Comparison of ENCODE assay signal across 8 cellular contexts in genomic region chr6:33314515-33314942, GRCh38. TPM values are rescaled to one million over a fixed set of nuclear protein-coding genes. Genes with fewer than 3 reads are reported as not detected.
DNase-seq lines count a peak whose midpoint lies in the region; ATAC-seq and TF ChIP-seq lines count a peak whose summit lies in the region.

No MANE protein-coding gene starts in this region.

- H3K9me3 ChIP-seq in CD4-positive, alpha-beta T cell (ENCODE audit: control insufficient read depth, low read length), result no peaks in the 10 kb centered on the region
- H3K9me3 ChIP-seq in osteoblast (ENCODE audit: low read depth, low read length), result no peaks in the 10 kb centered on the region
- H3K9me3 ChIP-seq in upper lobe of left lung, result no peaks in the 10 kb centered on the region

- H3K36me3 Mint-ChIP-seq in CD4-positive, alpha-beta T cell (ENCODE audit: low read depth), result peaks cover 68% of the 10 kb centered on the region
- peaks cover 19% of the 10 kb centered on the region for H3K36me3 Mint-ChIP-seq in activated naive CD4-positive, alpha-beta T cell treated with anti-CD3 and anti-CD28 coated beads, Interleukin-2, amount 50 U/mL, for 24 hours

- H2AFZ ChIP-seq in osteoblast (ENCODE audit: low read length), result peak overlapping the region; percentile 23

- H3K4me2 ChIP-seq in osteoblast (ENCODE audit: insufficient read depth, low read length), result peak overlapping the region; percentile 87

- peak in 8 of 10 experiments; percentile 46 to 79 (median 60) for DNase-seq in CD4-positive, alpha-beta T cell
- peak; percentile 56 for DNase-seq in HS-5 (ENCODE audit: low read depth)
- peak; percentile 57 for DNase-seq in RWPE1 (ENCODE audit: low spot score)
- DNase-seq in glomerular visceral epithelial cell (ENCODE audit: extremely low spot score), result peak; percentile 80
- DNase-seq in osteoblast (ENCODE audit: insufficient read length, low spot score, missing footprints), result no peak
- peak in 1 of 2 donors; percentile 87 for DNase-seq in upper lobe of left lung
- DNase-seq in GM19240 (ENCODE audit: insufficient read length, low spot score), result no peak

- H3K4me3 ChIP-seq in osteoblast (ENCODE audit: insufficient read depth, low read length) (peak overlapping the region; percentile 99), upper lobe of left lung (peak overlapping the region in 3 of 4 donors; percentile 71 to 84 (median 78))

- no peak for TF ChIP-seq CTCF in CD4-positive, alpha-beta T cell (IDR thresholded peaks at IDR 0.05)
- TF ChIP-seq CTCF in RWPE1 (conservative IDR thresholded peaks at IDR 0.05; ENCODE audit: low read depth), result no peak
- no peak for TF ChIP-seq CTCF in osteoblast (IDR thresholded peaks at IDR 0.05; ENCODE audit: extremely low read depth, low read depth, low read length)
- no peak for TF ChIP-seq CTCF in upper lobe of left lung (IDR thresholded peaks at IDR 0.05)

- CTCF ChIA-PET in CD4-positive, alpha-beta T cell (lab: Charles Lee), result no interaction called here
- CTCF ChIA-PET in RWPE1 (lab: Yijun Ruan, JAX), result interaction anchor here (0.6 to 0.7 kb wide), 2 partner anchors 112 to 457 kb away, joined by 3 read pairs; no protein-coding TSS in a partner anchor

- POLR2A ChIA-PET in CD4-positive, alpha-beta T cell (lab: Charles Lee), result interaction anchor here (2.2 kb wide), 1 partner anchor 30 kb away, joined by 11 read pairs; no protein-coding TSS in a partner anchor
- POLR2A ChIA-PET in RWPE1 (lab: Yijun Ruan, JAX; ENCODE audit: low non-redundant PET), result no interaction called here

- no peaks in the 10 kb centered on the region for H3K9me3 Mint-ChIP-seq in CD4-positive, alpha-beta T cell
- H3K9me3 Mint-ChIP-seq in activated naive CD4-positive, alpha-beta T cell treated with anti-CD3 and anti-CD28 coated beads, Interleukin-2, amount 50 U/mL, for 24 hours, result no peaks in the 10 kb centered on the region

- peak; percentile 43 for ATAC-seq in CD4-positive, alpha-beta T cell (ENCODE audit: poor library complexity)
- peak; percentile 60 to 71 for ATAC-seq in upper lobe of left lung (ENCODE audit: low FRiP score in 2 of 2)

- H4K20me1 ChIP-seq in osteoblast (ENCODE audit: insufficient read depth, low read length), result peaks cover 27% of the 10 kb centered on the region

- H3K27me3 ChIP-seq in CD4-positive, alpha-beta T cell (ENCODE audit: control insufficient read depth, insufficient read depth, low read length), result no peaks in the 10 kb centered on the region
- H3K27me3 ChIP-seq in osteoblast (ENCODE audit: insufficient read depth, low read length), result no peaks in the 10 kb centered on the region
- H3K27me3 ChIP-seq in upper lobe of left lung, result no peaks in the 10 kb centered on the region

- peaks cover 77% of the 10 kb centered on the region for H3K4me1 Mint-ChIP-seq in CD4-positive, alpha-beta T cell (ENCODE audit: low read depth)
- H3K4me1 Mint-ChIP-seq in activated naive CD4-positive, alpha-beta T cell treated with anti-CD3 and anti-CD28 coated beads, Interleukin-2, amount 50 U/mL, for 24 hours, result peaks cover 60% of the 10 kb centered on the region

- peak overlapping the region; percentile 98 for H3K27ac ChIP-seq in CD4-positive, alpha-beta T cell (ENCODE audit: low read depth, low read length)
- H3K27ac ChIP-seq in RWPE1 (peak overlapping the region; percentile 95), osteoblast (ENCODE audit: low read depth, low read length) (peak overlapping the region; percentile 95), upper lobe of left lung (peak overlapping the region; percentile 94 to 99 (median 98))

- no peaks in the 10 kb centered on the region for H3K27me3 Mint-ChIP-seq in CD4-positive, alpha-beta T cell
- no peaks in the 10 kb centered on the region for H3K27me3 Mint-ChIP-seq in activated naive CD4-positive, alpha-beta T cell treated with anti-CD3 and anti-CD28 coated beads, Interleukin-2, amount 50 U/mL, for 24 hours

- 0 to 2% methylated on average over 10 of the region's 10 CpGs for WGBS in upper lobe of left lung, 2 donors

- no peak for TF ChIP-seq POLR2A in upper lobe of left lung (IDR thresholded peaks at IDR 0.05)

- H3K4me1 ChIP-seq in osteoblast (ENCODE audit: insufficient read depth, low read length) (peaks cover 38% of the 10 kb centered on the region), upper lobe of left lung (peaks cover 45 to 66% (median 56%) of the 10 kb centered on the region in 4 donors)

- peak overlapping the region; percentile 97 for H3K4me3 Mint-ChIP-seq in CD4-positive, alpha-beta T cell
- H3K4me3 Mint-ChIP-seq in activated naive CD4-positive, alpha-beta T cell treated with anti-CD3 and anti-CD28 coated beads, Interleukin-2, amount 50 U/mL, for 24 hours, result peak overlapping the region; percentile 97

- intact Hi-C loops in CD4-positive, alpha-beta T cell (cut with DNase I, micrococcal nuclease), result loop anchor here (1.0 to 5.0 kb wide), 5 partner anchors 31 to 103 kb away; partner anchors contain the start of genes B3GALT4 (in 1 of the 2), CUTA (in 1 of the 2), RPS18 (in 1 of the 2) and VPS52 (in 1 of the 2)

- TF ChIP-seq EP300 in upper lobe of left lung (IDR thresholded peaks at IDR 0.05), result peak in 1 of 4 donors; percentile 30

- H3K36me3 ChIP-seq in osteoblast (ENCODE audit: insufficient read depth, low read length) (peaks cover 19% of the 10 kb centered on the region), upper lobe of left lung (peaks cover 0 to 35% (median 25%) of the 10 kb centered on the region in 4 donors)

- H3K27ac Mint-ChIP-seq in CD4-positive, alpha-beta T cell, result peak overlapping the region; percentile 94
- peak overlapping the region; percentile 96 for H3K27ac Mint-ChIP-seq in activated naive CD4-positive, alpha-beta T cell treated with anti-CD3 and anti-CD28 coated beads, Interleukin-2, amount 50 U/mL, for 24 hours

- H3K79me2 ChIP-seq in osteoblast (ENCODE audit: insufficient read depth, low read length), result peaks cover 63% of the 10 kb centered on the region

RNA-seq across cellular contexts. Expression of gene TAPBP, which starts 0.7 kb away (rescaled TPM):
- total RNA-seq in CD4-positive, alpha-beta T cell, result 100 to 1,000 TPM; 203 to 206 TPM
- total RNA-seq in osteoblast (90.2 and 92.6 TPM in 2 replicates), upper lobe of left lung (100 to 1,000 TPM; 131 to 310 (median 221) TPM)

RNA-seq across cellular contexts. Expression of gene ZBTB22, which starts 3.0 kb away (rescaled TPM):
- total RNA-seq in CD4-positive, alpha-beta T cell, result 10 to 100 TPM; 11.6 to 13.6 TPM
- total RNA-seq in osteoblast (18.6 and 19.5 TPM in 2 replicates), upper lobe of left lung (10 to 100 TPM; 24.2 to 32.5 (median 28.2) TPM)

RNA-seq across cellular contexts. Expression of gene DAXX, which starts 8.2 kb away (rescaled TPM):
- total RNA-seq in CD4-positive, alpha-beta T cell, result 10 to 100 TPM; 24.2 to 24.7 TPM
- total RNA-seq in osteoblast (32.7 and 39.4 TPM in 2 replicates), upper lobe of left lung (10 to 100 TPM; 29.3 to 57.6 (median 43.5) TPM)

RNA-seq across cellular contexts. Expression of gene RGL2, which starts 15.8 kb away (rescaled TPM):
- 10 to 100 TPM; 39.2 to 39.4 TPM for total RNA-seq in CD4-positive, alpha-beta T cell
- total RNA-seq in osteoblast (33.9 and 35.5 TPM in 2 replicates), upper lobe of left lung (100 to 1,000 TPM in 2 of 6 donors, 10 to 100 TPM in 4; 56.5 to 149 (median 77.9) TPM)

RNA-seq across cellular contexts. Expression of gene PFDN6, which starts 25.1 kb away (rescaled TPM):
- 10 to 100 TPM in 1 of 2 experiments, 1 to 10 TPM in 1; 9.7 to 11.7 TPM for total RNA-seq in CD4-positive, alpha-beta T cell
- total RNA-seq in osteoblast (14.1 and 15.9 TPM in 2 replicates), upper lobe of left lung (10 to 100 TPM; 13.8 to 42.9 (median 30.7) TPM)

Comparison
In these comparisons a context has a peak if more than half of its experiments do, and no peak if none do; other contexts are left out.
1. DNase-seq: peak in CD4-positive, alpha-beta T cell (8 of 10), HS-5 (single experiment), RWPE1 (single experiment) and glomerular visceral epithelial cell (single experiment); none in osteoblast (single experiment) and GM19240 (single experiment).
2. Peak in every context shown above with its lines, with median percentiles within 50 percentile points of each other: H3K27ac ChIP-seq.